ENCODE assay signal across 28 cellular contexts in the genomic region with DNA sequence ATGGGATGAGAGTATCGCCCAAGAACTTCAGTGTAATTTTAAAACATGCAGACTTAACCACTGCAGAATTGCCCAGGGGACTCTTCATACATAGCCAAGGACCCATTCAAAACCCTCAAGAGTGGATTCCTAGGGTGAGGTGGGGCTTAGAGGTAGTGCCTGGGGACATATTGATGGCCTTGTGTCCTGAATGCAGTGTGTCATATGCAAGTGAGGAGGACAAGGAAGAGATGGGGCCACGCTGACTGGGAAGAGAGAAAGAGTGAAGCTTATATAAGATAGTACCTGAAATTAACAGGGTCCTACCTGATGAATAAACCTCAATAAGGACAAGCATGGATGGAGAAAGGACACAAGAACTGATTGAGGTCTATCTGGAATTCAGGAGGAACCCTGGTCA.
"Had no signal": no experiment of that assay in that cellular context is flagged by ENCODE, and none has a peak within 500 bp of the region (broad histone marks: within the 10 kb centered on the region; RNA-seq: fewer than 3 reads in every experiment).

No MANE protein-coding gene starts in this region.

- H3K9me3 Mint-ChIP-seq: dendritic cell treated with granulocyte-macrophage colony-stimulating factor and Interleukin-4, amounts not matched to agents 40 ng/mL and 50 ng/mL, for 4 days; effector memory CD8-positive, alpha-beta T cell; endodermal cell; mesothelial cell of epicardium had no signal

- H3K4me3 ChIP-seq: colonic mucosa, esophagus squamous epithelium, gastrocnemius medialis, heart right ventricle, left ventricle myocardium inferior, lower lobe of right lung, mucosa of descending colon had no signal

- H3K27me3 Mint-ChIP-seq: dendritic cell treated with granulocyte-macrophage colony-stimulating factor and Interleukin-4, amounts not matched to agents 40 ng/mL and 50 ng/mL, for 4 days; effector memory CD8-positive, alpha-beta T cell had no signal

- H3K9me3 ChIP-seq: colonic mucosa, esophagus squamous epithelium, gastrocnemius medialis, heart right ventricle, left ventricle myocardium inferior, lower lobe of right lung, mucosa of descending colon had no signal

- H3K36me3 Mint-ChIP-seq: mesothelial cell of epicardium had no signal

- ATAC-seq: effector memory CD8-positive, alpha-beta T cell; esophagus mucosa; gastrocnemius medialis; heart right ventricle; left colon; left lobe of liver; lower lobe of right lung; mucosa of descending colon had no signal

- H3K27me3 ChIP-seq: colonic mucosa, esophagus squamous epithelium, gastrocnemius medialis, heart right ventricle had no signal

- H3K27ac ChIP-seq: colonic mucosa, epithelial cell of prostate, esophagus squamous epithelium, gastrocnemius medialis, heart right ventricle, left ventricle myocardium inferior, lower lobe of right lung had no signal

- FAIRE-seq: endometrium, kidney had no signal

- H3K4me3 Mint-ChIP-seq: dendritic cell treated with granulocyte-macrophage colony-stimulating factor and Interleukin-4, amounts not matched to agents 40 ng/mL and 50 ng/mL, for 4 days; effector memory CD8-positive, alpha-beta T cell; endodermal cell; mesothelial cell of epicardium had no signal

- DNase-seq: colonic mucosa; cortex of kidney; effector CD8-positive, alpha-beta T cell; effector memory CD8-positive, alpha-beta T cell; endodermal cell; erythroblast; esophagus squamous epithelium; foreskin fibroblast; foreskin melanocyte; gastrocnemius medialis; glutamatergic neuron; head of caudate nucleus; heart right ventricle; hippocampal formation; islet precursor cell; kidney glomerular epithelial cell; left colon; left ventricle myocardium inferior; lower lobe of right lung; mesenchymal stem cell; mucosa of descending colon had no signal

- H3K36me3 ChIP-seq: colonic mucosa, esophagus squamous epithelium, gastrocnemius medialis, heart right ventricle, left ventricle myocardium inferior, lower lobe of right lung had no signal

- H3K27ac Mint-ChIP-seq: dendritic cell treated with granulocyte-macrophage colony-stimulating factor and Interleukin-4, amounts not matched to agents 40 ng/mL and 50 ng/mL, for 4 days; effector memory CD8-positive, alpha-beta T cell; endodermal cell; mesothelial cell of epicardium had no signal

- H3K4me1 ChIP-seq: colonic mucosa, gastrocnemius medialis, lower lobe of right lung had no signal
